2 cellular contexts compared by ENCODE assay signal in the genomic region with DNA sequence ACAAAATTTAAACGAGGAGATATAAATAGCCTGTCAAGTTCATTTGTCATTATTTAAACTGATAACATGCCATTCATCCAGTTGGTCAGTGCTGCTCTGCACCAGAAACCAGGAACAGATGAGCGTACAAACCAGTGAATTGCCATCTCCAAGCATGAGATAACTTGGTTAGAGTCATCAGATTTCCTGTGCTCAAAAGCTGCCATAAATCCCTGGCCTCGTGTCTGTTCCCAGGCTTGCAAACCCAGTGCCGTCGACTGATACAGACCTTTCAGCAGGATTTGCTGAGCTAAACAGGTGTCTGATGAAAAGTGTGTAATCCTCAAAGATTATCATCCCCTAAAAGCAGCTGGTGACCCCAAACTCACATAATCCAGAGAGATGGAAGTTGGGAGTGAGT.
TF ChIP-seq lines count a peak whose summit lies in the region.

No MANE protein-coding gene starts in this region.

TF ChIP-seq in HEK293, 187 proteins besides CTCF, POLR2A, EP300 and RAD21 (continued from another document):
- TF ChIP-seq ZNF10 (tag by site-specific recombination; IDR thresholded peaks at IDR 0.05), result peak; percentile 79
- TF ChIP-seq, protein P1, sequence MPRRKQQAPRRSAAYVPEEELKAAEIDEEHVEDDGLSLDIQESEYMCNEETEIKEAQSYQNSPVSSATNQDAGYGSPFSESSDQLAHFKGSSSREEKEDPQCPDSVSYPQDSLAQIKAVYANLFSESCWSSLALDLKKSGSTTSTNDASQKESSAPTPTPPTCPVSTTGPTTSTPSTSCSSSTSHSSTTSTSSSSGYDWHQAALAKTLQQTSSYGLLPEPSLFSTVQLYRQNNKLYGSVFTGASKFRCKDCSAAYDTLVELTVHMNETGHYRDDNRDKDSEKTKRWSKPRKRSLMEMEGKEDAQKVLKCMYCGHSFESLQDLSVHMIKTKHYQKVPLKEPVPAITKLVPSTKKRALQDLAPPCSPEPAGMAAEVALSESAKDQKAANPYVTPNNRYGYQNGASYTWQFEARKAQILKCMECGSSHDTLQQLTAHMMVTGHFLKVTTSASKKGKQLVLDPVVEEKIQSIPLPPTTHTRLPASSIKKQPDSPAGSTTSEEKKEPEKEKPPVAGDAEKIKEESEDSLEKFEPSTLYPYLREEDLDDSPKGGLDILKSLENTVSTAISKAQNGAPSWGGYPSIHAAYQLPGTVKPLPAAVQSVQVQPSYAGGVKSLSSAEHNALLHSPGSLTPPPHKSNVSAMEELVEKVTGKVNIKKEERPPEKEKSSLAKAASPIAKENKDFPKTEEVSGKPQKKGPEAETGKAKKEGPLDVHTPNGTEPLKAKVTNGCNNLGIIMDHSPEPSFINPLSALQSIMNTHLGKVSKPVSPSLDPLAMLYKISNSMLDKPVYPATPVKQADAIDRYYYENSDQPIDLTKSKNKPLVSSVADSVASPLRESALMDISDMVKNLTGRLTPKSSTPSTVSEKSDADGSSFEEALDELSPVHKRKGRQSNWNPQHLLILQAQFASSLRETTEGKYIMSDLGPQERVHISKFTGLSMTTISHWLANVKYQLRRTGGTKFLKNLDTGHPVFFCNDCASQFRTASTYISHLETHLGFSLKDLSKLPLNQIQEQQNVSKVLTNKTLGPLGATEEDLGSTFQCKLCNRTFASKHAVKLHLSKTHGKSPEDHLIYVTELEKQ (tag by site-specific recombination; IDR thresholded peaks at IDR 0.05; ENCODE audit: borderline replicate concordance), result no peak
- TF ChIP-seq ZNF76 (tag by site-specific recombination; IDR thresholded peaks at IDR 0.05; ENCODE audit: borderline replicate concordance, low read depth), result no peak
- TF ChIP-seq TRIM28 (IDR thresholded peaks at IDR 0.05; ENCODE audit: borderline replicate concordance, low read length), result no peak
- TF ChIP-seq KLF9 (tag by site-specific recombination; IDR thresholded peaks at IDR 0.05; ENCODE audit: low read depth), result no peak
- no peak for TF ChIP-seq KLF1 (tag by site-specific recombination; IDR thresholded peaks at IDR 0.05)
- TF ChIP-seq, protein P2, sequence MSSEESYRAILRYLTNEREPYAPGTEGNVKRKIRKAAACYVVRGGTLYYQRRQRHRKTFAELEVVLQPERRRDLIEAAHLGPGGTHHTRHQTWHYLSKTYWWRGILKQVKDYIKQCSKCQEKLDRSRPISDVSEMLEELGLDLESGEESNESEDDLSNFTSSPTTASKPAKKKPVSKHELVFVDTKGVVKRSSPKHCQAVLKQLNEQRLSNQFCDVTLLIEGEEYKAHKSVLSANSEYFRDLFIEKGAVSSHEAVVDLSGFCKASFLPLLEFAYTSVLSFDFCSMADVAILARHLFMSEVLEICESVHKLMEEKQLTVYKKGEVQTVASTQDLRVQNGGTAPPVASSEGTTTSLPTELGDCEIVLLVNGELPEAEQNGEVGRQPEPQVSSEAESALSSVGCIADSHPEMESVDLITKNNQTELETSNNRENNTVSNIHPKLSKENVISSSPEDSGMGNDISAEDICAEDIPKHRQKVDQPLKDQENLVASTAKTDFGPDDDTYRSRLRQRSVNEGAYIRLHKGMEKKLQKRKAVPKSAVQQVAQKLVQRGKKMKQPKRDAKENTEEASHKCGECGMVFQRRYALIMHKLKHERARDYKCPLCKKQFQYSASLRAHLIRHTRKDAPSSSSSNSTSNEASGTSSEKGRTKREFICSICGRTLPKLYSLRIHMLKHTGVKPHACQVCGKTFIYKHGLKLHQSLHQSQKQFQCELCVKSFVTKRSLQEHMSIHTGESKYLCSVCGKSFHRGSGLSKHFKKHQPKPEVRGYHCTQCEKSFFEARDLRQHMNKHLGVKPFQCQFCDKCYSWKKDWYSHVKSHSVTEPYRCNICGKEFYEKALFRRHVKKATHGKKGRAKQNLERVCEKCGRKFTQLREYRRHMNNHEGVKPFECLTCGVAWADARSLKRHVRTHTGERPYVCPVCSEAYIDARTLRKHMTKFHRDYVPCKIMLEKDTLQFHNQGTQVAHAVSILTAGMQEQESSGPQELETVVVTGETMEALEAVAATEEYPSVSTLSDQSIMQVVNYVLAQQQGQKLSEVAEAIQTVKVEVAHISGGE (tag by site-specific recombination; conservative IDR thresholded peaks at IDR 0.05; ENCODE audit: low read depth), result no peak

TF ChIP-seq in WTC11, 78 proteins besides CTCF, POLR2A, EP300 and RAD21:
- TF ChIP-seq MYBL2 (CRISPR knock-in tag; IDR thresholded peaks at IDR 0.05) (no peak), TP53 (CRISPR knock-in tag; IDR thresholded peaks at IDR 0.05) (no peak), IRF2 (CRISPR knock-in tag; IDR thresholded peaks at IDR 0.05; ENCODE audit: borderline replicate concordance, low read depth) (no peak), NFYB (CRISPR knock-in tag; conservative IDR thresholded peaks at IDR 0.05; ENCODE audit: low read depth) (no peak)
